In the genomic region with DNA sequence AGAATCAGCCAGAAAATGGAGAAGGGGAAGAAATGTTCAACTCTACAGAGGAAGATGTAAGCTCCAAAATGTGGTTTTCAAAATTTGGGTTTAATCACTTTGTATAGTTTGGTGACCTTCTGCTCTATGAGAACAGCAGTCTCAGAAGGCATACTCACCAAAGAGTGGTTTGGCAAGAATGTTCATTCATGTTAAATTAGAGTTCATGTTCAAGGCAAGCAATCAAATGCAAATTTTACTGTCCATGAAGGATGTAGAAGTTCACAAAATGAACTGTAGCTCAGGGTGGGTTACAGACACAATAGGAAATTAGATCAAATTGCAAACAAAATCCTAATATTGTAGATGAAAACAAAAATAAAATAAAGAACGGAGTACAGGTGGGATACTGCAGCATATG, we compare ENCODE assay signal across 26 cellular contexts.
"Had no signal": no experiment of that assay in that cellular context is flagged by ENCODE, and none has a peak within 500 bp of the region (broad histone marks: within the 10 kb centered on the region; RNA-seq: fewer than 3 reads in every experiment).

No MANE protein-coding gene starts in this region.

- H3K36me3 ChIP-seq: neutrophil, pancreas, prostate gland, right lobe of liver, sigmoid colon, stomach, thoracic aorta, thyroid gland, tibial nerve, upper lobe of left lung, vagina had no signal

- H3K27me3 ChIP-seq: neutrophil, pancreas, right lobe of liver, sigmoid colon, stomach, thyroid gland, tibial nerve, upper lobe of left lung, vagina had no signal

- H3K4me3 ChIP-seq: pancreas, prostate gland, right lobe of liver, sigmoid colon, stomach, thoracic aorta, thyroid gland, tibial nerve, upper lobe of left lung, vagina had no signal

- H3K4me1 Mint-ChIP-seq: naive thymus-derived CD8-positive, alpha-beta T cell; nephron progenitor cell; neural crest cell; stimulated activated effector memory CD8-positive, alpha-beta T cell treated with anti-CD3 and anti-CD28 coated beads, Interleukin-12 subunit alpha, Interleukin-12 subunit beta, amount 100 ng/mL, for 72 hours; stimulated activated naive B cell treated with anti-CD40 and anti-IgM and Interleukin-4, amounts not matched to agents 10 μg/mL and 1 μg/mL and 100 μg/mL, for 72 hours had no signal

- DNase-seq: naive thymus-derived CD8-positive, alpha-beta T cell; nephron progenitor cell; nucleus accumbens; pancreas; right cardiac atrium; right lobe of liver; sigmoid colon; small intestine; stimulated activated CD4-positive, alpha-beta T cell treated with anti-CD3 and anti-CD28 coated beads, Interleukin-15, amount 100 ng/mL, for 24 hours; stimulated activated CD4-positive, alpha-beta T cell treated with anti-CD3 and anti-CD28 coated beads, Interleukin-2, amount 100 ng/mL, for 24 hours; stimulated activated CD4-positive, alpha-beta T cell treated with anti-CD3 and anti-CD28 coated beads, Interleukin-2, amount 100 ng/mL, for 48 hours; stimulated activated CD4-positive, alpha-beta T cell treated with anti-CD3 and anti-CD28 coated beads, Interleukin-4, amount 100 ng/mL, for 24 hours; stimulated activated naive B cell treated with anti-CD40 and anti-IgM and Interleukin-4, amounts not matched to agents 10 μg/mL and 1 μg/mL and 100 μg/mL, for 72 hours; stimulated activated naive CD4-positive, alpha-beta T cell treated with Interleukin-2 at 50 U/mL for 16 hours; stomach; thyroid gland; upper lobe of left lung had no signal

- H3K9me3 Mint-ChIP-seq: nephron progenitor cell; neural crest cell; stimulated activated naive B cell treated with anti-CD40 and anti-IgM and Interleukin-4, amounts not matched to agents 10 μg/mL and 1 μg/mL and 100 μg/mL, for 72 hours; stimulated activated naive CD8-positive, alpha-beta T cell treated with anti-CD3 and anti-CD28 coated beads, Interleukin-15, Interleukin-2, amounts not matched to agents 100 ng/mL and 50 ng/mL, for 24 hours had no signal

- H3K27me3 Mint-ChIP-seq: natural killer cell treated with Interleukin-12 subunit alpha and Interleukin-12 subunit beta and Interleukin-15 and Interleukin-18, amount 100 ng/mL, for 72 hours; stimulated activated naive B cell treated with anti-CD40 and anti-IgM and Interleukin-4, amounts not matched to agents 10 μg/mL and 1 μg/mL and 100 μg/mL, for 72 hours; stimulated activated naive CD8-positive, alpha-beta T cell treated with anti-CD3 and anti-CD28 coated beads, Interleukin-15, Interleukin-2, amounts not matched to agents 100 ng/mL and 50 ng/mL, for 24 hours had no signal

- ATAC-seq: naive thymus-derived CD8-positive, alpha-beta T cell; natural killer cell treated with Interleukin-12 subunit alpha and Interleukin-12 subunit beta and Interleukin-15 and Interleukin-18, amount 100 ng/mL, for 72 hours; pancreas; right cardiac atrium; right lobe of liver; stimulated activated effector memory CD8-positive, alpha-beta T cell treated with anti-CD3 and anti-CD28 coated beads, Interleukin-12 subunit alpha, Interleukin-12 subunit beta, amount 100 ng/mL, for 72 hours; stimulated activated naive B cell treated with anti-CD40 and anti-IgM and Interleukin-4, amounts not matched to agents 10 μg/mL and 1 μg/mL and 100 μg/mL, for 72 hours had no signal

- H3K27ac Mint-ChIP-seq: naive thymus-derived CD8-positive, alpha-beta T cell; natural killer cell treated with Interleukin-12 subunit alpha and Interleukin-12 subunit beta and Interleukin-15 and Interleukin-18, amount 100 ng/mL, for 72 hours; nephron progenitor cell; stimulated activated effector memory CD8-positive, alpha-beta T cell treated with anti-CD3 and anti-CD28 coated beads, Interleukin-12 subunit alpha, Interleukin-12 subunit beta, amount 100 ng/mL, for 72 hours; stimulated activated naive B cell treated with anti-CD40 and anti-IgM and Interleukin-4, amounts not matched to agents 10 μg/mL and 1 μg/mL and 100 μg/mL, for 72 hours; stimulated activated naive CD8-positive, alpha-beta T cell treated with anti-CD3 and anti-CD28 coated beads, Interleukin-15, Interleukin-2, amounts not matched to agents 100 ng/mL and 50 ng/mL, for 24 hours had no signal

- H3K27ac ChIP-seq: neutrophil, pancreas, prostate gland, right lobe of liver, sigmoid colon, stomach, thoracic aorta, thyroid gland, tibial nerve, upper lobe of left lung, vagina had no signal

- H3K36me3 Mint-ChIP-seq: naive thymus-derived CD8-positive, alpha-beta T cell; natural killer cell treated with Interleukin-12 subunit alpha and Interleukin-12 subunit beta and Interleukin-15 and Interleukin-18, amount 100 ng/mL, for 72 hours; stimulated activated effector memory CD8-positive, alpha-beta T cell treated with anti-CD3 and anti-CD28 coated beads, Interleukin-12 subunit alpha, Interleukin-12 subunit beta, amount 100 ng/mL, for 72 hours; stimulated activated naive B cell treated with anti-CD40 and anti-IgM and Interleukin-4, amounts not matched to agents 10 μg/mL and 1 μg/mL and 100 μg/mL, for 72 hours had no signal

- H3K4me3 Mint-ChIP-seq: naive thymus-derived CD8-positive, alpha-beta T cell; natural killer cell treated with Interleukin-12 subunit alpha and Interleukin-12 subunit beta and Interleukin-15 and Interleukin-18, amount 100 ng/mL, for 72 hours; nephron progenitor cell; neural crest cell; stimulated activated effector memory CD8-positive, alpha-beta T cell treated with anti-CD3 and anti-CD28 coated beads, Interleukin-12 subunit alpha, Interleukin-12 subunit beta, amount 100 ng/mL, for 72 hours; stimulated activated naive B cell treated with anti-CD40 and anti-IgM and Interleukin-4, amounts not matched to agents 10 μg/mL and 1 μg/mL and 100 μg/mL, for 72 hours; stimulated activated naive CD8-positive, alpha-beta T cell treated with anti-CD3 and anti-CD28 coated beads, Interleukin-15, Interleukin-2, amounts not matched to agents 100 ng/mL and 50 ng/mL, for 24 hours had no signal

- H3K9me3 ChIP-seq: neutrophil, pancreas, prostate gland, right lobe of liver, sigmoid colon, stomach, thoracic aorta, thyroid gland, tibial nerve, upper lobe of left lung, vagina had no signal

- H3K4me1 ChIP-seq: pancreas, prostate gland, right lobe of liver, sigmoid colon, stomach, thyroid gland, tibial nerve, upper lobe of left lung, vagina had no signal
